Comparison of ENCODE assay signal across 7 cellular contexts in genomic region chr22:19319281-19319680, GRCh38.
"Had no signal": no experiment of that assay in that cellular context is flagged by ENCODE, and none has a peak within 500 bp of the region (broad histone marks: within the 10 kb centered on the region; RNA-seq: fewer than 3 reads in every experiment).

No MANE protein-coding gene starts in this region.

- DNase-seq: GDM1, GF-D8 had no signal

- ATAC-seq: GM12878 had no signal

- FAIRE-seq: GM12878, GM12891, GM12892, GM18507, GM19239 had no signal

- H3K4me3 ChIP-seq: GM12878 had no signal
